In the genomic region with DNA sequence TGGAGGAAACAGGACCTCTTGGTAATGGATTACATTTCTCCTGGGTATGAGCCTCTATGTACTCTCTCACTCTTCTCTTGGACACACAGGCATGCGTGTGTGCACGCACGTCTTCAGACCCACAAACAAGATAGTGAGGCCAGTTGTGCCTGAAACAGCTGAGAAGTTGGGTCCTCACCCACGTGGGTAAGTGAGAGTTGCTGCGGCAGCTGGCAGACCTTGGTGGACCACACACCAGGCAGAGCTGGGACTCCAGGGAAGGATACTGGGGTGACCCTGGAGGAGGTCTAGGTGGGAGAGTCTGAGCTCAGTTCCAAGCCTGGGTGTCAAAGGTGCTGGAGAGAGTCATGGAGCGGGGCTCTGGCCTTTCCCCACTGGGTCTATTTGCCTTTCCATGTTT, we compare ENCODE assay signal across 26 cellular contexts.
"Had no signal": no experiment of that assay in that cellular context is flagged by ENCODE, and none has a peak within 500 bp of the region (broad histone marks: within the 10 kb centered on the region; RNA-seq: fewer than 3 reads in every experiment).

No MANE protein-coding gene starts in this region.

- H3K36me3 ChIP-seq: gastrocnemius medialis, neutrophil, right lobe of liver, thoracic aorta, tibial nerve, vagina had no signal

- H3K27ac Mint-ChIP-seq: progenitor cell of endocrine pancreas; stimulated activated naive B cell treated with anti-CD40 and anti-IgM and Interleukin-4, amounts not matched to agents 10 μg/mL and 1 μg/mL and 100 μg/mL, for 72 hours; stimulated activated naive CD8-positive, alpha-beta T cell treated with anti-CD3 and anti-CD28 coated beads, Interleukin-15, Interleukin-2, amounts not matched to agents 100 ng/mL and 50 ng/mL, for 24 hours had no signal

- H3K4me3 Mint-ChIP-seq: naive thymus-derived CD8-positive, alpha-beta T cell; nephron progenitor cell; stimulated activated naive B cell treated with anti-CD40 and anti-IgM and Interleukin-4, amounts not matched to agents 10 μg/mL and 1 μg/mL and 100 μg/mL, for 72 hours; stimulated activated naive CD8-positive, alpha-beta T cell treated with anti-CD3 and anti-CD28 coated beads, Interleukin-15, Interleukin-2, amounts not matched to agents 100 ng/mL and 50 ng/mL, for 24 hours had no signal

- DNase-seq: dorsolateral prefrontal cortex; effector CD4-positive, alpha-beta T cell; foreskin fibroblast; gastrocnemius medialis; head of caudate nucleus; kidney; mesenchymal stem cell; midbrain; naive thymus-derived CD8-positive, alpha-beta T cell; nephron progenitor cell; right lobe of liver; small intestine; stimulated activated CD4-positive, alpha-beta T cell treated with anti-CD3 and anti-CD28 coated beads, Interleukin-15, amount 100 ng/mL, for 24 hours; stimulated activated CD4-positive, alpha-beta T cell treated with anti-CD3 and anti-CD28 coated beads, Interleukin-2, amount 100 ng/mL, for 48 hours; stimulated activated naive B cell treated with anti-CD40 and anti-IgM and Interleukin-4, amounts not matched to agents 10 μg/mL and 1 μg/mL and 100 μg/mL, for 72 hours had no signal

- H3K4me3 ChIP-seq: dorsolateral prefrontal cortex, gastrocnemius medialis, lung, right lobe of liver, thoracic aorta, tibial nerve, vagina had no signal

- H3K27ac ChIP-seq: dorsolateral prefrontal cortex, epithelial cell of prostate, gastrocnemius medialis, neutrophil, parathyroid adenoma, right lobe of liver, thoracic aorta, tibial nerve, vagina had no signal

- H3K4me1 Mint-ChIP-seq: stimulated activated naive B cell treated with anti-CD40 and anti-IgM and Interleukin-4, amounts not matched to agents 10 μg/mL and 1 μg/mL and 100 μg/mL, for 72 hours had no signal

- H3K4me1 ChIP-seq: right lobe of liver, tibial nerve, vagina had no signal

- H2AFZ ChIP-seq: parathyroid adenoma had no signal

- ATAC-seq: esophagus mucosa; left lobe of liver; naive thymus-derived CD8-positive, alpha-beta T cell; right lobe of liver had no signal

- H3K27me3 ChIP-seq: gastrocnemius medialis, right lobe of liver, tibial nerve, vagina had no signal

- H3K36me3 Mint-ChIP-seq: stimulated activated naive B cell treated with anti-CD40 and anti-IgM and Interleukin-4, amounts not matched to agents 10 μg/mL and 1 μg/mL and 100 μg/mL, for 72 hours had no signal

- H3K9ac ChIP-seq: parathyroid adenoma had no signal

- H3K9me3 ChIP-seq: gastrocnemius medialis, neutrophil, right lobe of liver, thoracic aorta, vagina had no signal

- H3K9me3 Mint-ChIP-seq: stimulated activated naive CD8-positive, alpha-beta T cell treated with anti-CD3 and anti-CD28 coated beads, Interleukin-15, Interleukin-2, amounts not matched to agents 100 ng/mL and 50 ng/mL, for 24 hours had no signal
